2 cellular contexts compared by ENCODE assay signal in the genomic region with DNA sequence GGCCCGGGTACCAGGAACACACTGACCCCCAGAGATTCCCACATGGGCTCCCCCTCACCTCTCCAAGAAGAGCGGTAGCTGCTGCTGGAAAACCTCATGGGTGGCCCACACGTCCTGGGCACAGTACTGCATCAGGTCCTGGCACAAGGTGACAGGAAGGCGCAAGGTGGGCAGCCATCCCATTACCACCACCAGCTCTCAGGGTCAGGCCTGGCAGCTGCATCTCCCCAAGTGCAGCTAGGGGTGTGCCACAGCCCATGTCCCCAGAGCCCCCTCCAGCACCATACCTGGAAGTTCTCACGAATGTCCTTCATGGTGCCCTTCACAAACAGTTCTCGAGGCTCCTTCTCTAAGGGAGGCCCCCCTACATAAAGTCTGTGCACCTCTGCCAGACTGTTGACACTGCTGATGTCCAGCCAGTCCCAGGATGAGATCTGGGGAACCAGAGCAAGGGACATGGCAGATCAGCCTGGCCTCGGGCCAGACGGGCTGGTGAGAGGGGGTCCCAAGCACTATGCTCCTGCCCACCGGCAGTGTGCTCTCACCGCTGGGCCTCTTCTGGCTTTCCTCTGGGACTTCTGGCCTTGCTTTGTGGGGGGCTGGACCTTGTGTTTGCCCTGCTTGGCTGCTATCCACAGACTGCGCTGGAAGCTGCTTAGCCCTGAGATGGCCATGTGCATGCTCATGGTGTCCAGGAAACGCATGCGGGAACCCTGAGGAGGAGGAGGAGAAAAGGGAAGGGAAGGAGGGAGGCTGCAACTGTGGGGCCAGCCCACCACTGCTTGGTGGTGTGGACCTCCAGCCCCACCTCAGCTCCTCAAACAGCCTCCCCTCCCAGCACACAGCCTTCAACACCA.
TF ChIP-seq lines count a peak whose summit lies in the region.

No MANE protein-coding gene starts in this region.

TF ChIP-seq in HepG2, 621 proteins besides CTCF, POLR2A, EP300 and RAD21:
- TF ChIP-seq ZZZ3 (CRISPR knock-in tag; IDR thresholded peaks at IDR 0.05; ENCODE audit: borderline replicate concordance) (no peak), ZFP90 (CRISPR knock-in tag; IDR thresholded peaks at IDR 0.05; ENCODE audit: borderline replicate concordance) (no peak), ZNF296 (CRISPR knock-in tag; conservative IDR thresholded peaks at IDR 0.05) (no peak), ZNF292 (CRISPR knock-in tag; IDR thresholded peaks at IDR 0.05; ENCODE audit: borderline replicate concordance, low read depth) (no peak), AGO2 (optimal IDR thresholded peaks at IDR 0.05; ENCODE audit: low read depth, low read length) (peak; percentile 46), BATF2 (CRISPR knock-in tag; IDR thresholded peaks at IDR 0.05) (no peak)
- TF ChIP-seq, protein P1, sequence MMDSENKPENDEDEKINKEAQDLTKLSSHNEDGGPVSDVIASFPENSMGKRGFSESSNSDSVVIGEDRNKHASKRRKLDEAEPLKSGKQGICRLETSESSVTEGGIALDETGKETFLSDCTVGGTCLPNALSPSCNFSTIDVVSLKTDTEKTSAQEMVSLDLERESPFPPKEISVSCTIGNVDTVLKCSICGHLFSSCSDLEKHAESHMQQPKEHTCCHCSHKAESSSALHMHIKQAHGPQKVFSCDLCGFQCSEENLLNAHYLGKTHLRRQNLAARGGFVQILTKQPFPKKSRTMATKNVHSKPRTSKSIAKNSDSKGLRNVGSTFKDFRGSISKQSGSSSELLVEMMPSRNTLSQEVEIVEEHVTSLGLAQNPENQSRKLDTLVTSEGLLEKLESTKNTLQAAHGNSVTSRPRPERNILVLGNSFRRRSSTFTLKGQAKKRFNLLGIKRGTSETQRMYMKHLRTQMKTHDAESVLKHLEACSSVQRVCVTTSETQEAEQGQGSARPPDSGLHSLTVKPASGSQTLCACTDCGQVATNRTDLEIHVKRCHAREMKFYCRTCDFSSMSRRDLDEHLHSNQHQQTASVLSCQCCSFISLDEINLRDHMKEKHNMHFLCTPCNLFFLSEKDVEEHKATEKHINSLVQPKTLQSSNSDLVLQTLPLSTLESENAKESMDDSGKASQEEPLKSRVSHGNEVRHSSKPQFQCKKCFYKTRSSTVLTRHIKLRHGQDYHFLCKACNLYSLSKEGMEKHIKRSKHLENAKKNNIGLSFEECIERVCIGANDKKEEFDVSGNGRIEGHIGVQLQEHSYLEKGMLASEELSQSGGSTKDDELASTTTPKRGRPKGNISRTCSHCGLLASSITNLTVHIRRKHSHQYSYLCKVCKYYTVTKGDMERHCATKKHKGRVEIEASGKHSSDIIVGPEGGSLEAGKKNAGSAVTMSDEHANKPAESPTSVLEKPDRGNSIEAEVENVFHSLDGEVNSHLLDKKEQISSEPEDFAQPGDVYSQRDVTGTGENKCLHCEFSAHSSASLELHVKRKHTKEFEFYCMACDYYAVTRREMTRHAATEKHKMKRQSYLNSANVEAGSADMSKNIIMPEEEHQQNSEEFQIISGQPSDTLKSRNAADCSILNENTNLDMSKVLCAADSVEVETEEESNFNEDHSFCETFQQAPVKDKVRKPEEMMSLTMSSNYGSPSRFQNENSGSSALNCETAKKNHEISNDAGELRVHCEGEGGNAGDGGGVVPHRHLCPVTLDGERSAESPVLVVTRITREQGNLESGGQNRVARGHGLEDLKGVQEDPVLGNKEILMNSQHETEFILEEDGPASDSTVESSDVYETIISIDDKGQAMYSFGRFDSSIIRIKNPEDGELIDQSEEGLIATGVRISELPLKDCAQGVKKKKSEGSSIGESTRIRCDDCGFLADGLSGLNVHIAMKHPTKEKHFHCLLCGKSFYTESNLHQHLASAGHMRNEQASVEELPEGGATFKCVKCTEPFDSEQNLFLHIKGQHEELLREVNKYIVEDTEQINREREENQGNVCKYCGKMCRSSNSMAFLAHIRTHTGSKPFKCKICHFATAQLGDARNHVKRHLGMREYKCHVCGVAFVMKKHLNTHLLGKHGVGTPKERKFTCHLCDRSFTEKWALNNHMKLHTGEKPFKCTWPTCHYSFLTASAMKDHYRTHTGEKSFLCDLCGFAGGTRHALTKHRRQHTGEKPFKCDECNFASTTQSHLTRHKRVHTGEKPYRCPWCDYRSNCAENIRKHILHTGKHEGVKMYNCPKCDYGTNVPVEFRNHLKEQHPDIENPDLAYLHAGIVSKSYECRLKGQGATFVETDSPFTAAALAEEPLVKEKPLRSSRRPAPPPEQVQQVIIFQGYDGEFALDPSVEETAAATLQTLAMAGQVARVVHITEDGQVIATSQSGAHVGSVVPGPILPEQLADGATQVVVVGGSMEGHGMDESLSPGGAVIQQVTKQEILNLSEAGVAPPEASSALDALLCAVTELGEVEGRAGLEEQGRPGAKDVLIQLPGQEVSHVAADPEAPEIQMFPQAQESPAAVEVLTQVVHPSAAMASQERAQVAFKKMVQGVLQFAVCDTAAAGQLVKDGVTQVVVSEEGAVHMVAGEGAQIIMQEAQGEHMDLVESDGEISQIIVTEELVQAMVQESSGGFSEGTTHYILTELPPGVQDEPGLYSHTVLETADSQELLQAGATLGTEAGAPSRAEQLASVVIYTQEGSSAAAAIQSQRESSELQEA (CRISPR knock-in tag; IDR thresholded peaks at IDR 0.05; ENCODE audit: not compliant biosample characterization): no peak

TF ChIP-seq in GM23338, 12 proteins besides CTCF, POLR2A, EP300 and RAD21:
- TF ChIP-seq CREB1 (CRISPR knock-in tag; IDR thresholded peaks at IDR 0.05; ENCODE audit: low read depth) (no peak), ZNF114 (CRISPR knock-in tag; IDR thresholded peaks at IDR 0.05) (no peak)
